15 cellular contexts compared by ENCODE assay signal in genomic region chr9:137310190-137311052, GRCh38. TPM values are rescaled to one million over a fixed set of nuclear protein-coding genes. Genes with fewer than 3 reads are reported as not detected.
DNase-seq lines count a peak whose midpoint lies in the region; ATAC-seq and TF ChIP-seq lines count a peak whose summit lies in the region.
"Had no signal": no experiment of that assay in that cellular context is flagged by ENCODE, and none has a peak within 500 bp of the region (broad histone marks: within the 10 kb centered on the region; RNA-seq: fewer than 3 reads in every experiment).

No MANE protein-coding gene starts in this region.

- H3K4me3 Mint-ChIP-seq in nephron progenitor cell, result no peak overlapping the region
- H3K4me3 Mint-ChIP-seq: activated T-cell treated with anti-CD3 and anti-CD28 coated beads, Interleukin-2, amount 50 U/mL, for 72 hours; central memory CD8-positive, alpha-beta T cell; nephron had no signal

- TF ChIP-seq CTCF in HEK293 (tag by site-specific recombination; IDR thresholded peaks at IDR 0.05) (no peak), WERI-Rb-1 (IDR thresholded peaks at IDR 0.05; ENCODE audit: low read depth, low read length) (no peak), lower lobe of right lung (IDR thresholded peaks at IDR 0.05) (no peak), brain microvascular endothelial cell (IDR thresholded peaks at IDR 0.05; ENCODE audit: low read depth, low read length, missing control alignments) (no peak), nephron progenitor cell (IDR thresholded peaks at IDR 0.05) (no peak)

- H3K27me3 Mint-ChIP-seq in nephron progenitor cell (ENCODE audit: low read depth, poor library complexity), result no peaks in the 10 kb centered on the region
- H3K27me3 Mint-ChIP-seq: central memory CD8-positive, alpha-beta T cell had no signal

- no peaks in the 10 kb centered on the region for H3K36me3 Mint-ChIP-seq in nephron progenitor cell (ENCODE audit: low read depth)

- DNase-seq in WERI-Rb-1 (peak; percentile 88), lower lobe of right lung (peak; percentile 45), brain microvascular endothelial cell (no peak), nephron progenitor cell (no peak), NK-92 (lab: John Stamatoyannopoulos, UW; ENCODE audit: unreplicated experiment) (no peak)
- DNase-seq: activated T-cell treated with anti-CD3 and anti-CD28 coated beads, Interleukin-2, amount 50 U/mL, for 72 hours; NCI-H187 treated with DMSO at 0.1 percent for 48 hours; T-helper 2 cell had no signal

- CTCF ChIA-PET in HEK293 (lab: Yijun Ruan, JAX), result interaction anchor here (0.8 to 0.9 kb wide), 2 partner anchors 8 to 24 kb away, joined by 4 to 6 read pairs; partner anchors contain the start of gene NRARP

- no peak for ATAC-seq in lower lobe of right lung
- no peak for ATAC-seq in HG03565 (IDR thresholded peaks at IDR 0.05; ENCODE audit: unreplicated experiment)

- H3K9me3 Mint-ChIP-seq in nephron progenitor cell, result no peaks in the 10 kb centered on the region
- H3K9me3 Mint-ChIP-seq: activated T-cell treated with anti-CD3 and anti-CD28 coated beads, Interleukin-2, amount 50 U/mL, for 72 hours; central memory CD8-positive, alpha-beta T cell; nephron had no signal

- H3K36me3 ChIP-seq in BLaER1 treated with 17β-estradiol and CSF1 and Interleukin-3, amounts not matched to agents 10 nM and 100 nM, result no peaks in the 10 kb centered on the region
- H3K36me3 ChIP-seq in HEK293 (ENCODE audit: control insufficient read depth in 2 of 2, insufficient read depth in 1 of 2, low read length in 2 of 2), result no peaks in the 10 kb centered on the region
- no peaks in the 10 kb centered on the region for H3K36me3 ChIP-seq in WERI-Rb-1
- H3K36me3 ChIP-seq in lower lobe of right lung, result no peaks in the 10 kb centered on the region
- H3K36me3 ChIP-seq in brain microvascular endothelial cell (replicated peaks), result no peaks in the 10 kb centered on the region
- H3K36me3 ChIP-seq: thoracic aorta had no signal

- H3K27ac Mint-ChIP-seq in nephron progenitor cell, result no peak overlapping the region
- H3K27ac Mint-ChIP-seq: activated T-cell treated with anti-CD3 and anti-CD28 coated beads, Interleukin-2, amount 50 U/mL, for 72 hours; nephron had no signal

- H3K4me2 ChIP-seq in BLaER1 treated with 17β-estradiol and CSF1 and Interleukin-3, amounts not matched to agents 10 nM and 100 nM, result peak overlapping the region; percentile 10 to 51 (median 28); a peak in 15 of 22 replicates

- H3K27ac ChIP-seq in BLaER1 treated with 17β-estradiol and CSF1 and Interleukin-3, amounts not matched to agents 10 nM and 100 nM, result peak overlapping the region in 4 of 11 experiments; percentile 22 to 49 (median 33); a peak in 5 of 22 replicates
- H3K27ac ChIP-seq in HEK293 (ENCODE audit: extremely low read depth, low read depth, low read length), result no peak overlapping the region
- H3K27ac ChIP-seq in WERI-Rb-1, result peak overlapping the region; percentile 67
- no peak overlapping the region for H3K27ac ChIP-seq in lower lobe of right lung
- no peak overlapping the region for H3K27ac ChIP-seq in brain microvascular endothelial cell
- H3K27ac ChIP-seq: thoracic aorta had no signal

- no peak overlapping the region for H3K4me3 ChIP-seq in BLaER1 treated with 17β-estradiol and CSF1 and Interleukin-3, amounts not matched to agents 10 nM and 100 nM
- H3K4me3 ChIP-seq in HEK293 (ENCODE audit: low read depth, low read length) (no peak overlapping the region), WERI-Rb-1 (ENCODE audit: low read depth, low read length) (no peak overlapping the region), lower lobe of right lung (no peak overlapping the region), brain microvascular endothelial cell (ENCODE audit: low read depth, low read length) (no peak overlapping the region)
- H3K4me3 ChIP-seq: thoracic aorta had no signal

- POLR2A ChIA-PET in HEK293 (lab: Yijun Ruan, JAX), result interaction anchor here (1.3 to 5.4 kb wide), 3 partner anchors 9 to 67 kb away, joined by 3 to 40 read pairs (median 4); partner anchors contain the start of gene NRARP

- peaks cover 0 to 9% (median 0%) of the 10 kb centered on the region in 11 experiments; a peak in 2 of 22 replicates for H4K20me1 ChIP-seq in BLaER1 treated with 17β-estradiol and CSF1 and Interleukin-3, amounts not matched to agents 10 nM and 100 nM

- in situ Hi-C loops in brain microvascular endothelial cell (cut with HindIII; ENCODE audit: low pct_ligation_motif_present, low sequenced_read_pairs), result no loop called here

- H3K9me3 ChIP-seq in BLaER1 treated with 17β-estradiol and CSF1 and Interleukin-3, amounts not matched to agents 10 nM and 100 nM (replicated peaks in 1 of 11), result no peaks in the 10 kb centered on the region
- no peaks in the 10 kb centered on the region for H3K9me3 ChIP-seq in HEK293 (ENCODE audit: control insufficient read depth, insufficient read depth, low read depth, low read length)
- H3K9me3 ChIP-seq in WERI-Rb-1 (ENCODE audit: severe bottlenecking), result no peaks in the 10 kb centered on the region
- no peaks in the 10 kb centered on the region for H3K9me3 ChIP-seq in lower lobe of right lung
- H3K9me3 ChIP-seq: Caco-2, thoracic aorta had no signal

- H3K9ac ChIP-seq in BLaER1 treated with 17β-estradiol and CSF1 and Interleukin-3, amounts not matched to agents 10 nM and 100 nM, result peak overlapping the region in 1 of 11 experiments; percentile 24; a peak in 2 of 22 replicates

- peaks cover 39% of the 10 kb centered on the region for H3K4me1 Mint-ChIP-seq in nephron progenitor cell
- H3K4me1 Mint-ChIP-seq: central memory CD8-positive, alpha-beta T cell had no signal

- H3K27me3 ChIP-seq in BLaER1 treated with 17β-estradiol and CSF1 and Interleukin-3, amounts not matched to agents 10 nM and 100 nM, result no peaks in the 10 kb centered on the region
- H3K27me3 ChIP-seq in WERI-Rb-1 (ENCODE audit: insufficient read depth, low read depth, severe bottlenecking), result no peaks in the 10 kb centered on the region
- H3K27me3 ChIP-seq in lower lobe of right lung (ENCODE audit: low read depth), result peaks cover 27% of the 10 kb centered on the region
- no peaks in the 10 kb centered on the region for H3K27me3 ChIP-seq in brain microvascular endothelial cell (replicated peaks)

- peaks cover 43 to 92% (median 81%) of the 10 kb centered on the region in 10 experiments for H3K4me1 ChIP-seq in BLaER1 treated with 17β-estradiol and CSF1 and Interleukin-3, amounts not matched to agents 10 nM and 100 nM
- H3K4me1 ChIP-seq in HEK293 (ENCODE audit: control insufficient read depth, insufficient read depth, low read length), result no peaks in the 10 kb centered on the region; the same call in 1 of the 2 replicates
- peaks cover 26% of the 10 kb centered on the region for H3K4me1 ChIP-seq in lower lobe of right lung

- intact Hi-C loops in lower lobe of right lung (cut with DNase I), result no loop called here

TF ChIP-seq in HEK293, 187 proteins besides CTCF, POLR2A, EP300 and RAD21 (continues in another document):
- no peak for TF ChIP-seq ZNF830 (tag by site-specific recombination; IDR thresholded peaks at IDR 0.05; ENCODE audit: low read depth)
- no peak for TF ChIP-seq ZNF571 (tag by site-specific recombination; IDR thresholded peaks at IDR 0.05)
- TF ChIP-seq, protein P1, sequence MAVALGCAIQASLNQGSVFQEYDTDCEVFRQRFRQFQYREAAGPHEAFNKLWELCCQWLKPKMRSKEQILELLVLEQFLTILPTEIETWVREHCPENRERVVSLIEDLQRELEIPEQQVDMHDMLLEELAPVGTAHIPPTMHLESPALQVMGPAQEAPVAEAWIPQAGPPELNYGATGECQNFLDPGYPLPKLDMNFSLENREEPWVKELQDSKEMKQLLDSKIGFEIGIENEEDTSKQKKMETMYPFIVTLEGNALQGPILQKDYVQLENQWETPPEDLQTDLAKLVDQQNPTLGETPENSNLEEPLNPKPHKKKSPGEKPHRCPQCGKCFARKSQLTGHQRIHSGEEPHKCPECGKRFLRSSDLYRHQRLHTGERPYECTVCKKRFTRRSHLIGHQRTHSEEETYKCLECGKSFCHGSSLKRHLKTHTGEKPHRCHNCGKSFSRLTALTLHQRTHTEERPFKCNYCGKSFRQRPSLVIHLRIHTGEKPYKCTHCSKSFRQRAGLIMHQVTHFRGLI (tag by site-specific recombination; IDR thresholded peaks at IDR 0.05), result no peak
- no peak for TF ChIP-seq ZNF768 (tag by site-specific recombination; IDR thresholded peaks at IDR 0.05)
- no peak for TF ChIP-seq ZNF292 (tag by site-specific recombination; IDR thresholded peaks at IDR 0.05; ENCODE audit: borderline replicate concordance, low read depth)
- no peak for TF ChIP-seq SCRT2 (tag by site-specific recombination; IDR thresholded peaks at IDR 0.05)
- 0 out of 2 replicates have a peak, but pooled peaks have one; percentile 40 for TF ChIP-seq ZBTB8A (tag by site-specific recombination; IDR thresholded peaks at IDR 0.05)
- TF ChIP-seq ZNF37A (tag by site-specific recombination; IDR thresholded peaks at IDR 0.05), result no peak
- no peak for TF ChIP-seq ZBTB1 (tag by site-specific recombination; IDR thresholded peaks at IDR 0.05)
- TF ChIP-seq PBX3 (CRISPR knock-in tag; IDR thresholded peaks at IDR 0.05), result no peak
- no peak for TF ChIP-seq ZNF600 (tag by site-specific recombination; IDR thresholded peaks at IDR 0.05)
- no peak for TF ChIP-seq ZBTB17 (tag by site-specific recombination; IDR thresholded peaks at IDR 0.05)
- no peak for TF ChIP-seq ZNF10 (tag by site-specific recombination; IDR thresholded peaks at IDR 0.05)
- TF ChIP-seq ZNF184 (tag by site-specific recombination; IDR thresholded peaks at IDR 0.05), result no peak
- TF ChIP-seq GLIS2 (tag by site-specific recombination; IDR thresholded peaks at IDR 0.05), result peak; percentile 70; the same call in 1 of the 2 replicates
- TF ChIP-seq ZNF175 (tag by site-specific recombination; IDR thresholded peaks at IDR 0.05), result no peak
- TF ChIP-seq ZNF501 (tag by site-specific recombination; IDR thresholded peaks at IDR 0.05), result no peak

RNA-seq across cellular contexts. Expression of gene NRARP, which starts 8.3 kb away (rescaled TPM):
- 6.5 TPM for total RNA-seq in lower lobe of right lung

RNA-seq across cellular contexts. Expression of gene TOR4A, which starts 32.9 kb away (rescaled TPM):
- 27.2 TPM for total RNA-seq in lower lobe of right lung

RNA-seq across cellular contexts. Expression of gene NELFB, which starts 55.3 kb away (rescaled TPM):
- total RNA-seq in lower lobe of right lung, result 44.7 TPM

RNA-seq across cellular contexts. Expression of gene STPG3, which starts 59.3 kb away (rescaled TPM):
- total RNA-seq in lower lobe of right lung, result 0.38 TPM
- total RNA-seq: Caco-2, thoracic aorta had no signal

Comparison
In these comparisons a context has a peak if more than half of its experiments do, and no peak if none do; other contexts are left out.
1. DNase-seq: peak in WERI-Rb-1 (single experiment) and lower lobe of right lung (single experiment); none in brain microvascular endothelial cell (single experiment), nephron progenitor cell (single experiment) and NK-92 (single experiment).